ENCODE assay signal across 8 cellular contexts in genomic region chr6:36124346-36124745, GRCh38. TPM values are rescaled to one million over a fixed set of nuclear protein-coding genes. Genes with fewer than 3 reads are reported as not detected.
DNase-seq lines count a peak whose midpoint lies in the region; ATAC-seq and TF ChIP-seq lines count a peak whose summit lies in the region.
"Not testable (repeated sequence)": the region's sequence is repeated elsewhere in the genome, so short reads cannot be mapped to it uniquely, and the experiment has no call there.

No MANE protein-coding gene starts in this region.

- DNase-seq in Calu3; T-cell; activated CD8-positive, alpha-beta T cell treated with anti-CD3 and anti-CD28 coated beads for 36 hours; activated naive CD8-positive, alpha-beta T cell treated with anti-CD3 and anti-CD28 coated beads for 36 hours; effector memory CD8-positive, alpha-beta T cell; naive thymus-derived CD8-positive, alpha-beta T cell; stimulated activated naive B cell treated with anti-CD40 and anti-IgM and Interleukin-4, amounts not matched to agents 10 μg/mL and 1 μg/mL and 100 μg/mL, for 72 hours: not testable (repeated sequence)

- peaks cover 96% of the 10 kb centered on the region for H3K4me1 ChIP-seq in BLaER1

- not testable (repeated sequence) for H4K20me1 ChIP-seq in BLaER1

- TF ChIP-seq CTCF in Calu3 (IDR thresholded peaks at IDR 0.05; ENCODE audit: unreplicated experiment), result not testable (repeated sequence)
- peak; percentile 4 for TF ChIP-seq CTCF in activated CD8-positive, alpha-beta T cell treated with anti-CD3 and anti-CD28 coated beads for 36 hours (IDR thresholded peaks at IDR 0.05)

- H3K27ac Mint-ChIP-seq in Calu3 (ENCODE audit: unreplicated experiment); activated CD8-positive, alpha-beta T cell treated with anti-CD3 and anti-CD28 coated beads for 36 hours; activated naive CD8-positive, alpha-beta T cell treated with anti-CD3 and anti-CD28 coated beads for 36 hours: not testable (repeated sequence)
- H3K27ac Mint-ChIP-seq in T-cell, result peak overlapping the region; percentile 55 to 86
- H3K27ac Mint-ChIP-seq in effector memory CD8-positive, alpha-beta T cell, result peak overlapping the region; percentile 96 to 99
- H3K27ac Mint-ChIP-seq in naive thymus-derived CD8-positive, alpha-beta T cell, result peak overlapping the region; percentile 14 to 99 (median 82)
- H3K27ac Mint-ChIP-seq in stimulated activated naive B cell treated with anti-CD40 and anti-IgM and Interleukin-4, amounts not matched to agents 10 μg/mL and 1 μg/mL and 100 μg/mL, for 72 hours, result peak overlapping the region; percentile 38

- H3K4me1 Mint-ChIP-seq in Calu3 (ENCODE audit: low read depth, unreplicated experiment) (peaks cover 27% of the 10 kb centered on the region), T-cell (peaks cover 70 to 90% (median 76%) of the 10 kb centered on the region in 3 donors)
- H3K4me1 Mint-ChIP-seq in activated CD8-positive, alpha-beta T cell treated with anti-CD3 and anti-CD28 coated beads for 36 hours (ENCODE audit: low read depth), result peaks cover 84% of the 10 kb centered on the region
- H3K4me1 Mint-ChIP-seq in activated naive CD8-positive, alpha-beta T cell treated with anti-CD3 and anti-CD28 coated beads for 36 hours, result peaks cover 73% of the 10 kb centered on the region
- H3K4me1 Mint-ChIP-seq in effector memory CD8-positive, alpha-beta T cell (ENCODE audit: low read depth in 2 of 2), result peaks cover 61 to 62% of the 10 kb centered on the region in 2 donors
- peaks cover 35 to 95% (median 83%) of the 10 kb centered on the region in 4 donors for H3K4me1 Mint-ChIP-seq in naive thymus-derived CD8-positive, alpha-beta T cell
- H3K4me1 Mint-ChIP-seq in stimulated activated naive B cell treated with anti-CD40 and anti-IgM and Interleukin-4, amounts not matched to agents 10 μg/mL and 1 μg/mL and 100 μg/mL, for 72 hours, result peaks cover 56 to 72% of the 10 kb centered on the region in 2 donors

- H3K4me3 ChIP-seq in BLaER1, result not testable (repeated sequence)

- H3K4me3 Mint-ChIP-seq in Calu3 (ENCODE audit: low read depth, unreplicated experiment), result peak overlapping the region; percentile 9
- H3K4me3 Mint-ChIP-seq in T-cell, result peak overlapping the region in 1 of 3 donors; percentile 82
- H3K4me3 Mint-ChIP-seq in activated CD8-positive, alpha-beta T cell treated with anti-CD3 and anti-CD28 coated beads for 36 hours, result peak overlapping the region; percentile 26
- H3K4me3 Mint-ChIP-seq in activated naive CD8-positive, alpha-beta T cell treated with anti-CD3 and anti-CD28 coated beads for 36 hours, result peak overlapping the region; percentile 45
- H3K4me3 Mint-ChIP-seq in effector memory CD8-positive, alpha-beta T cell, result peak overlapping the region; percentile 56 to 66
- peak overlapping the region in 7 of 10 donors; percentile 32 to 74 (median 51) for H3K4me3 Mint-ChIP-seq in naive thymus-derived CD8-positive, alpha-beta T cell
- not testable (repeated sequence) for H3K4me3 Mint-ChIP-seq in stimulated activated naive B cell treated with anti-CD40 and anti-IgM and Interleukin-4, amounts not matched to agents 10 μg/mL and 1 μg/mL and 100 μg/mL, for 72 hours

- not testable (repeated sequence) for H3K36me3 ChIP-seq in BLaER1

- BruUV-seq in Calu3 (replicated peaks; lab: Mats Ljungman, UMichigan), result not testable (repeated sequence)

- not testable (repeated sequence) for ATAC-seq in T-cell (replicated peaks in 1 of 4); activated CD8-positive, alpha-beta T cell treated with anti-CD3 and anti-CD28 coated beads for 36 hours; effector memory CD8-positive, alpha-beta T cell (replicated peaks); naive thymus-derived CD8-positive, alpha-beta T cell; stimulated activated naive B cell treated with anti-CD40 and anti-IgM and Interleukin-4, amounts not matched to agents 10 μg/mL and 1 μg/mL and 100 μg/mL, for 72 hours (replicated peaks)

- peaks cover 21% of the 10 kb centered on the region for H3K36me3 Mint-ChIP-seq in Calu3 (ENCODE audit: insufficient read depth, unreplicated experiment)
- H3K36me3 Mint-ChIP-seq in T-cell; activated CD8-positive, alpha-beta T cell treated with anti-CD3 and anti-CD28 coated beads for 36 hours (ENCODE audit: low read depth); activated naive CD8-positive, alpha-beta T cell treated with anti-CD3 and anti-CD28 coated beads for 36 hours; effector memory CD8-positive, alpha-beta T cell (ENCODE audit: insufficient read depth); naive thymus-derived CD8-positive, alpha-beta T cell; stimulated activated naive B cell treated with anti-CD40 and anti-IgM and Interleukin-4, amounts not matched to agents 10 μg/mL and 1 μg/mL and 100 μg/mL, for 72 hours: not testable (repeated sequence)

- peak overlapping the region; percentile 46; the same call in 1 of the 2 replicates for H3K27ac ChIP-seq in BLaER1

- POLR2A ChIA-PET in T-cell (lab: Charles Lee), result not testable (repeated sequence)
- POLR2A ChIA-PET in activated CD8-positive, alpha-beta T cell treated with anti-CD3 and anti-CD28 coated beads for 36 hours (lab: Charles Lee), result interaction anchor here (0.6 to 4.3 kb wide), 2 partner anchors 7 to 269 kb away, joined by 3 to 42 read pairs; partner anchors contain the start of gene MAPK13
- POLR2A ChIA-PET in naive thymus-derived CD8-positive, alpha-beta T cell (lab: Charles Lee), result interaction anchor here (0.5 to 6.7 kb wide), 7 partner anchors 8 to 472 kb away, joined by 3 to 83 read pairs (median 4); partner anchors contain the start of gene BRPF3

- not testable (repeated sequence) for H3K9me3 ChIP-seq in BLaER1

- peak overlapping the region; percentile 67 for H3K4me2 ChIP-seq in BLaER1

- not testable (repeated sequence) for H3K9me3 Mint-ChIP-seq in Calu3 (ENCODE audit: low read depth, unreplicated experiment); T-cell; activated CD8-positive, alpha-beta T cell treated with anti-CD3 and anti-CD28 coated beads for 36 hours; activated naive CD8-positive, alpha-beta T cell treated with anti-CD3 and anti-CD28 coated beads for 36 hours; effector memory CD8-positive, alpha-beta T cell; naive thymus-derived CD8-positive, alpha-beta T cell; stimulated activated naive B cell treated with anti-CD40 and anti-IgM and Interleukin-4, amounts not matched to agents 10 μg/mL and 1 μg/mL and 100 μg/mL, for 72 hours

- CTCF ChIA-PET in Calu3 (lab: Charles Lee), result interaction anchor here (0.9 to 1.7 kb wide), 3 partner anchors 81 to 237 kb away, joined by 3 to 6 read pairs (median 5); no protein-coding TSS in a partner anchor
- CTCF ChIA-PET in T-cell (lab: Charles Lee), result interaction anchor here in 1 of 2 donors (0.6 to 1.9 kb wide), 4 partner anchors 24 to 97 kb away, joined by 3 to 16 read pairs (median 4); partner anchors contain the start of gene MAPK14
- CTCF ChIA-PET in activated CD8-positive, alpha-beta T cell treated with anti-CD3 and anti-CD28 coated beads for 36 hours (lab: Charles Lee), result interaction anchor here (0.8 to 4.3 kb wide), 8 partner anchors 7 to 96 kb away, joined by 3 to 37 read pairs (median 4); partner anchors contain the start of genes MAPK13 and MAPK14

- H3K27me3 ChIP-seq in BLaER1, result not testable (repeated sequence)

- H3K27me3 Mint-ChIP-seq in Calu3 (ENCODE audit: unreplicated experiment); T-cell; activated CD8-positive, alpha-beta T cell treated with anti-CD3 and anti-CD28 coated beads for 36 hours; activated naive CD8-positive, alpha-beta T cell treated with anti-CD3 and anti-CD28 coated beads for 36 hours; effector memory CD8-positive, alpha-beta T cell; naive thymus-derived CD8-positive, alpha-beta T cell; stimulated activated naive B cell treated with anti-CD40 and anti-IgM and Interleukin-4, amounts not matched to agents 10 μg/mL and 1 μg/mL and 100 μg/mL, for 72 hours: not testable (repeated sequence)

- not testable (repeated sequence) for H3K9ac ChIP-seq in BLaER1

- intact Hi-C loops in Calu3 (cut with micrococcal nuclease; ENCODE audit: unreplicated experiment), result loop anchor here (5.0 kb wide), 2 partner anchors 73 to 178 kb away; partner anchors contain the start of gene BRPF3
- intact Hi-C loops in activated CD8-positive, alpha-beta T cell treated with anti-CD3 and anti-CD28 coated beads for 36 hours (cut with micrococcal nuclease), result loop anchor here (5.0 to 10.0 kb wide), 2 partner anchors 73 to 240 kb away; partner anchors contain the start of gene BRPF3

RNA-seq across cellular contexts. Expression of gene MAPK13, which starts 6.0 kb away (rescaled TPM):
- 52.3 and 59.3 TPM in 2 replicates for total RNA-seq in Calu3 (2022)
- 10 to 100 TPM; 38.2 to 45.6 (median 44.1) TPM for total RNA-seq in T-cell
- total RNA-seq in activated CD8-positive, alpha-beta T cell treated with anti-CD3 and anti-CD28 coated beads for 36 hours, result 10 to 100 TPM; 60.4 to 60.9 TPM
- total RNA-seq in activated naive CD8-positive, alpha-beta T cell treated with anti-CD3 and anti-CD28 coated beads for 36 hours, result 10 to 100 TPM; 53.0 to 53.5 TPM
- total RNA-seq in naive thymus-derived CD8-positive, alpha-beta T cell, result 10 to 100 TPM; 38.7 to 41.8 TPM
- polyA plus RNA-seq in naive thymus-derived CD8-positive, alpha-beta T cell, result 10 to 100 TPM; 35.2 to 37.1 (median 35.7) TPM
